Comparison of ENCODE assay signal across 8 cellular contexts in genomic region chr21:33894736-33895288, GRCh38. TPM values are rescaled to one million over a fixed set of nuclear protein-coding genes. Genes with fewer than 3 reads are reported as not detected.
DNase-seq lines count a peak whose midpoint lies in the region; ATAC-seq and TF ChIP-seq lines count a peak whose summit lies in the region.

No MANE protein-coding gene starts in this region.

- H3K9me3 ChIP-seq in ES-I3 (ENCODE audit: control insufficient read depth, insufficient read depth, low read length) = no peaks in the 10 kb centered on the region
- no peaks in the 10 kb centered on the region for H3K9me3 ChIP-seq in MM.1S (replicated peaks; ENCODE audit: insufficient read depth, low read length)
- no peaks in the 10 kb centered on the region for H3K9me3 ChIP-seq in SK-N-SH
- no peaks in the 10 kb centered on the region for H3K9me3 ChIP-seq in tibial artery

- DNase-seq in MM.1S = peak; percentile 82
- peak; percentile 88 for DNase-seq in SK-N-SH
- DNase-seq in activated naive CD8-positive, alpha-beta T cell treated with anti-CD3 and anti-CD28 coated beads for 36 hours = peak; percentile 76
- peak; percentile 86 for DNase-seq in cardiac septum (ENCODE audit: low spot score)
- peak; percentile 58 for DNase-seq in pons (ENCODE audit: low spot score)
- peak; percentile 79 to 86 for DNase-seq in tibial artery

- no peaks in the 10 kb centered on the region for H3K27me3 ChIP-seq in MM.1S (replicated peaks; ENCODE audit: insufficient read depth, low read length)
- H3K27me3 ChIP-seq in SK-N-SH (ENCODE audit: insufficient read depth) = no peaks in the 10 kb centered on the region
- H3K27me3 ChIP-seq in tibial artery = no peaks in the 10 kb centered on the region

- no peak for TF ChIP-seq EP300 in SK-N-SH (IDR thresholded peaks at IDR 0.05; ENCODE audit: borderline replicate concordance in 1 of 2, low read depth in 1 of 2, low read length in 1 of 2)

- peak overlapping the region; percentile 65 for H3K4me3 Mint-ChIP-seq in activated naive CD8-positive, alpha-beta T cell treated with anti-CD3 and anti-CD28 coated beads for 36 hours

- peak overlapping the region; percentile 31 for H3K4me2 ChIP-seq in MM.1S (ENCODE audit: low read depth, low read length)
- peak overlapping the region; percentile 78 for H3K4me2 ChIP-seq in SK-N-SH

- 12% methylated on average over 19 of the region's 20 CpGs for WGBS in SK-N-SH (ENCODE audit: low lambda C conversion rate)

- H3K4me1 ChIP-seq in ES-I3 (ENCODE audit: insufficient read depth, low read length) = peaks cover 10% of the 10 kb centered on the region
- H3K4me1 ChIP-seq in MM.1S (ENCODE audit: low read length) = peaks cover 3% of the 10 kb centered on the region; the same call in 1 of the 2 replicates
- peaks cover 0 to 11% of the 10 kb centered on the region in 2 experiments; a peak in 2 of 4 replicates for H3K4me1 ChIP-seq in SK-N-SH (ENCODE audit: control insufficient read depth in 1 of 2, insufficient read depth in 2 of 2, low read depth in 1 of 2, low read length in 1 of 2)
- H3K4me1 ChIP-seq in tibial artery = peaks cover 0 to 25% (median 9%) of the 10 kb centered on the region in 4 donors

- H3K79me2 ChIP-seq in MM.1S (ENCODE audit: low read length) (no peaks in the 10 kb centered on the region), SK-N-SH (ENCODE audit: insufficient read depth) (no peaks in the 10 kb centered on the region)

- intact Hi-C loops in cardiac septum (cut with DNase I) (loop anchor here (10.0 kb wide), 1 partner anchor 250 kb away; the partner anchor contains the start of genes CRYZL1 and ITSN1), tibial artery (cut with DNase I; ENCODE audit: low total_unique reads) (loop anchor here (10.0 kb wide), 1 partner anchor 250 kb away; the partner anchor contains the start of genes CRYZL1 and ITSN1)

- H4K20me1 ChIP-seq in MM.1S (ENCODE audit: insufficient read depth, low read length) (no peaks in the 10 kb centered on the region), SK-N-SH (ENCODE audit: insufficient read depth) (no peaks in the 10 kb centered on the region)

- CTCF ChIA-PET in SK-N-SH (lab: Yijun Ruan, JAX) = interaction anchor here (0.7 to 2.1 kb wide), 12 partner anchors 13 to 461 kb away, joined by 3 to 14 read pairs (median 3); no protein-coding TSS in a partner anchor

- ATAC-seq in HG02798 (IDR thresholded peaks at IDR 0.05; ENCODE audit: poor library complexity, unreplicated experiment) = no peak

- peak; percentile 90 for TF ChIP-seq RAD21 in SK-N-SH (IDR thresholded peaks at IDR 0.05; ENCODE audit: low read length)

- no peak overlapping the region for H3K4me3 ChIP-seq in MM.1S (ENCODE audit: low read length)
- H3K4me3 ChIP-seq in SK-N-SH (ENCODE audit: low read depth in 2 of 2, low read length in 1 of 2) = peak overlapping the region; percentile 21 to 46
- peak overlapping the region; percentile 34 to 46 for H3K4me3 ChIP-seq in tibial artery

- TF ChIP-seq CTCF in MM.1S (IDR thresholded peaks at IDR 0.05; ENCODE audit: low read length) (peak; percentile 83), SK-N-SH (IDR thresholded peaks at IDR 0.05) (peak; percentile 67), tibial artery (IDR thresholded peaks at IDR 0.05) (peak; percentile 76 to 78)

- H3K27ac Mint-ChIP-seq in activated naive CD8-positive, alpha-beta T cell treated with anti-CD3 and anti-CD28 coated beads for 36 hours = peak overlapping the region; percentile 67

- POLR2A ChIA-PET in SK-N-SH (lab: Yijun Ruan, JAX) = no interaction called here

- H3F3A ChIP-seq in MM.1S (ENCODE audit: insufficient read depth, low read length) = no peaks in the 10 kb centered on the region
- H3F3A ChIP-seq in SK-N-SH (replicated peaks; ENCODE audit: insufficient read depth) = peaks cover 3% of the 10 kb centered on the region

- no peaks in the 10 kb centered on the region for H3K9me2 ChIP-seq in MM.1S (replicated peaks; ENCODE audit: insufficient read depth, low read length)
- no peaks in the 10 kb centered on the region for H3K9me2 ChIP-seq in SK-N-SH

- H3K36me3 ChIP-seq in ES-I3 (ENCODE audit: insufficient read depth, low read length) (no peaks in the 10 kb centered on the region), MM.1S (replicated peaks; ENCODE audit: insufficient read depth, low read length) (no peaks in the 10 kb centered on the region), SK-N-SH (replicated peaks in 1 of 2; ENCODE audit: control insufficient read depth in 1 of 2, insufficient read depth in 2 of 2, low read length in 1 of 2) (no peaks in the 10 kb centered on the region), tibial artery (no peaks in the 10 kb centered on the region)

- H3K27ac ChIP-seq in MM.1S (ENCODE audit: low read length) = no peak overlapping the region
- no peak overlapping the region; a peak in 1 of 4 replicates for H3K27ac ChIP-seq in SK-N-SH (ENCODE audit: low read depth in 2 of 2, low read length in 1 of 2)
- H3K27ac ChIP-seq in tibial artery = peak overlapping the region in 1 of 2 donors; percentile 12

- no peaks in the 10 kb centered on the region for H3K27me3 Mint-ChIP-seq in activated naive CD8-positive, alpha-beta T cell treated with anti-CD3 and anti-CD28 coated beads for 36 hours

- H2AFZ ChIP-seq in MM.1S (ENCODE audit: low read length) = peak overlapping the region; percentile 2; the same call in 1 of the 2 replicates
- peak overlapping the region; percentile 95 for H2AFZ ChIP-seq in SK-N-SH (ENCODE audit: low read depth)

- no peaks in the 10 kb centered on the region for H3K9me3 Mint-ChIP-seq in activated naive CD8-positive, alpha-beta T cell treated with anti-CD3 and anti-CD28 coated beads for 36 hours

- peaks cover 11% of the 10 kb centered on the region for H3K4me1 Mint-ChIP-seq in activated naive CD8-positive, alpha-beta T cell treated with anti-CD3 and anti-CD28 coated beads for 36 hours

- no peaks in the 10 kb centered on the region for H3K36me3 Mint-ChIP-seq in activated naive CD8-positive, alpha-beta T cell treated with anti-CD3 and anti-CD28 coated beads for 36 hours

- H3K9ac ChIP-seq in ES-I3 (ENCODE audit: low read depth, low read length) (peak overlapping the region; percentile 29; the same call in 1 of the 2 replicates), MM.1S (ENCODE audit: low read length) (no peak overlapping the region), SK-N-SH (peak overlapping the region; percentile 38; the same call in 1 of the 2 replicates)

TF ChIP-seq in SK-N-SH, 30 proteins besides CTCF, POLR2A, EP300 and RAD21 (continues in another document):
- no peak for TF ChIP-seq GABPA (IDR thresholded peaks at IDR 0.05; ENCODE audit: low read depth)
- TF ChIP-seq RCOR1 (IDR thresholded peaks at IDR 0.05; ENCODE audit: low read length) = no peak
- TF ChIP-seq SMC3 (IDR thresholded peaks at IDR 0.05; ENCODE audit: low read depth, low read length) = peak; percentile 74
- TF ChIP-seq, protein P1, sequence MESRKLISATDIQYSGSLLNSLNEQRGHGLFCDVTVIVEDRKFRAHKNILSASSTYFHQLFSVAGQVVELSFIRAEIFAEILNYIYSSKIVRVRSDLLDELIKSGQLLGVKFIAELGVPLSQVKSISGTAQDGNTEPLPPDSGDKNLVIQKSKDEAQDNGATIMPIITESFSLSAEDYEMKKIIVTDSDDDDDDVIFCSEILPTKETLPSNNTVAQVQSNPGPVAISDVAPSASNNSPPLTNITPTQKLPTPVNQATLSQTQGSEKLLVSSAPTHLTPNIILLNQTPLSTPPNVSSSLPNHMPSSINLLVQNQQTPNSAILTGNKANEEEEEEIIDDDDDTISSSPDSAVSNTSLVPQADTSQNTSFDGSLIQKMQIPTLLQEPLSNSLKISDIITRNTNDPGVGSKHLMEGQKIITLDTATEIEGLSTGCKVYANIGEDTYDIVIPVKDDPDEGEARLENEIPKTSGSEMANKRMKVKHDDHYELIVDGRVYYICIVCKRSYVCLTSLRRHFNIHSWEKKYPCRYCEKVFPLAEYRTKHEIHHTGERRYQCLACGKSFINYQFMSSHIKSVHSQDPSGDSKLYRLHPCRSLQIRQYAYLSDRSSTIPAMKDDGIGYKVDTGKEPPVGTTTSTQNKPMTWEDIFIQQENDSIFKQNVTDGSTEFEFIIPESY (IDR thresholded peaks at IDR 0.05; ENCODE audit: borderline replicate concordance, low read depth) = no peak
- TF ChIP-seq IRF3 (IDR thresholded peaks at IDR 0.05; ENCODE audit: low read depth, low read length) = no peak
- no peak for TF ChIP-seq GATA2 (CRISPR knock-in tag; IDR thresholded peaks at IDR 0.05)

RNA-seq across cellular contexts. Expression of gene ATP5PO, which starts 20.8 kb away (rescaled TPM):
- 148 and 167 TPM in 2 replicates for polyA plus RNA-seq in SK-N-SH (2012; rRNA removed)
- 191 and 217 TPM in 2 replicates for polyA plus RNA-seq in SK-N-SH (2012; cell fraction: cytosol; rRNA removed)
- 53.4 and 58.6 TPM in 2 replicates for polyA plus RNA-seq in SK-N-SH (2012; cell fraction: nucleus; rRNA removed)
- total RNA-seq in activated naive CD8-positive, alpha-beta T cell treated with anti-CD3 and anti-CD28 coated beads for 36 hours = 100 to 1,000 TPM; 219 to 221 TPM
- total RNA-seq in cardiac septum = 556 TPM
